ENCODE assay signal across 9 cellular contexts in genomic region chr5:139667730-139668063, GRCh38. TPM values are rescaled to one million over a fixed set of nuclear protein-coding genes. Genes with fewer than 3 reads are reported as not detected.
DNase-seq lines count a peak whose midpoint lies in the region; ATAC-seq, FAIRE-seq and TF ChIP-seq lines count a peak whose summit lies in the region.
"Had no signal": no experiment of that assay in that cellular context is flagged by ENCODE, and none has a peak within 500 bp of the region (broad histone marks: within the 10 kb centered on the region; RNA-seq: fewer than 3 reads in every experiment).

No MANE protein-coding gene starts in this region.

- peak overlapping the region; percentile 92 for H3K4me2 ChIP-seq in K562 (ENCODE audit: insufficient read depth, low read length)

- H4K20me1 ChIP-seq in K562 (replicated peaks; ENCODE audit: control insufficient read depth, insufficient read depth, low read length) = peaks cover 38% of the 10 kb centered on the region; the same call in 1 of the 2 replicates

- DNase-seq in AG08396 (ENCODE audit: low spot score) = peak; percentile 77
- no peak for DNase-seq in K562 (ENCODE audit: extremely low read depth in 1 of 4, low spot score in 3 of 4)
- no peak for DNase-seq in stimulated activated CD4-positive, alpha-beta T cell treated with anti-CD3 and anti-CD28 coated beads, Interleukin-1b, Interleukin-23, amount 100 ng/mL, for 48 hours

- H3K79me2 ChIP-seq in K562 (ENCODE audit: control insufficient read depth, insufficient read depth, low read length) = peaks cover 100% of the 10 kb centered on the region

- intact Hi-C loops in K562 (cut with micrococcal nuclease) = loop anchor here (2.0 kb wide), 1 partner anchor 23 kb away; no protein-coding TSS in a partner anchor

- CTCF ChIA-PET in K562 (lab: Yijun Ruan, JAX; ENCODE audit: low intra/inter-chr PET ratio) = no interaction called here

- POLR2A ChIA-PET in K562 (lab: Yijun Ruan, JAX) = interaction anchor here (0.6 to 5.0 kb wide), 8 partner anchors 8 to 476 kb away, joined by 3 to 33 read pairs (median 4); no protein-coding TSS in a partner anchor

- H3K4me1 ChIP-seq in HUES48 (ENCODE audit: control insufficient read depth, insufficient read depth, low read length) (peaks cover 48% of the 10 kb centered on the region), K562 (replicated peaks in 1 of 2; ENCODE audit: control insufficient read depth in 2 of 2, insufficient read depth in 2 of 2, low read length in 2 of 2) (peaks cover 78 to 89% of the 10 kb centered on the region in 2 experiments), muscle layer of colon (ENCODE audit: insufficient read depth, low read length) (peaks cover 41% of the 10 kb centered on the region)

- no peak for TF ChIP-seq POLR2A in K562 (conservative IDR thresholded peaks at IDR 0.05)

- 20% methylated on average over 5 of the region's 5 CpGs for WGBS in K562 (ENCODE audit: insufficient coverage, low coverage, missing lambda C conversion rate)

- no peak; the same call in 2 of the 3 replicates for ATAC-seq in K562
- ATAC-seq in HG03159 (IDR thresholded peaks at IDR 0.05; ENCODE audit: unreplicated experiment) = no peak
- no peak for ATAC-seq in GM21717 (IDR thresholded peaks at IDR 0.05; ENCODE audit: unreplicated experiment)
- ATAC-seq in HG02588 (IDR thresholded peaks at IDR 0.05; ENCODE audit: unreplicated experiment) = no peak

- TF ChIP-seq CTCF in K562 (IDR thresholded peaks at IDR 0.05 in 2 of 3, conservative IDR thresholded peaks at IDR 0.05 in 1 of 3; ENCODE audit: insufficient read depth in 2 of 3, low read depth in 1 of 3, low read length in 3 of 3) = no peak

- in situ Hi-C loops in K562 (cut with MboI) = no loop called here

- H3K36me3 ChIP-seq in HUES48 (ENCODE audit: control insufficient read depth, insufficient read depth, low read length) (no peaks in the 10 kb centered on the region; the same call in 1 of the 2 replicates), K562 (ENCODE audit: control insufficient read depth, insufficient read depth, low read length) (peaks cover 70% of the 10 kb centered on the region; the same call in 2 of the 3 replicates), muscle layer of colon (ENCODE audit: insufficient read depth, low read length) (no peaks in the 10 kb centered on the region)

- no peaks in the 10 kb centered on the region for H3K27me3 ChIP-seq in HUES48 (ENCODE audit: control insufficient read depth, insufficient read depth, low read length)
- H3K27me3 ChIP-seq in K562 (ENCODE audit: control insufficient read depth in 2 of 2, insufficient read depth in 2 of 2, low read length in 2 of 2) = no peaks in the 10 kb centered on the region
- no peaks in the 10 kb centered on the region for H3K27me3 ChIP-seq in muscle layer of colon (ENCODE audit: control insufficient read depth in 1 of 2, insufficient read depth in 2 of 2, low read length in 2 of 2)

- no peak for FAIRE-seq in K562 (lab: Jason Lieb, UNC)
- FAIRE-seq: islet of Langerhans had no signal

- BruUV-seq in K562 (replicated peaks; lab: Mats Ljungman, UMichigan) = no TSS peak

- no peak overlapping the region for H3K9ac ChIP-seq in HUES48 (ENCODE audit: low read depth, low read length)
- H3K9ac ChIP-seq in K562 (ENCODE audit: insufficient read depth in 1 of 2, low read depth in 2 of 2, low read length in 2 of 2) = peak overlapping the region; percentile 82 to 92; a peak in 3 of 4 replicates
- peak overlapping the region; percentile 82 for H3K9ac ChIP-seq in muscle layer of colon (ENCODE audit: low read length)

- TF ChIP-seq EP300 in K562 (IDR thresholded peaks at IDR 0.05; ENCODE audit: low read length) = no peak

- no peaks in the 10 kb centered on the region for H3K9me3 ChIP-seq in HUES48 (ENCODE audit: control insufficient read depth, insufficient read depth, low read length)
- no peaks in the 10 kb centered on the region for H3K9me3 ChIP-seq in K562 (replicated peaks; ENCODE audit: control insufficient read depth, insufficient read depth, low read depth, low read length)
- H3K9me3 ChIP-seq in muscle layer of colon (ENCODE audit: low read length) = no peaks in the 10 kb centered on the region

- H2AFZ ChIP-seq in K562 (ENCODE audit: low read depth, low read length) = no peak overlapping the region

- peak overlapping the region; percentile 58 for H3K27ac ChIP-seq in HUES48 (ENCODE audit: low read depth, low read length)
- peak overlapping the region; percentile 95 for H3K27ac ChIP-seq in K562 (ENCODE audit: extremely low read depth, low read depth, low read length)
- H3K27ac ChIP-seq in muscle layer of colon (ENCODE audit: low read depth, low read length) = peak overlapping the region; percentile 84

- H3K9me1 ChIP-seq in K562 (ENCODE audit: control insufficient read depth, insufficient read depth, low read length) = peaks cover 4% of the 10 kb centered on the region

- peak overlapping the region; percentile 6; the same call in 1 of the 2 replicates for H3K4me3 ChIP-seq in HUES48 (ENCODE audit: low read depth, low read length)
- H3K4me3 ChIP-seq in K562 = peak overlapping the region; percentile 39
- peak overlapping the region; percentile 25 to 68 for H3K4me3 ChIP-seq in muscle layer of colon (ENCODE audit: low read depth in 1 of 2, low read length in 2 of 2)

- no peak for TF ChIP-seq RAD21 in K562 (CRISPR knock-in tag; conservative IDR thresholded peaks at IDR 0.05 in 1 of 2, IDR thresholded peaks at IDR 0.05 in 1 of 2)

TF ChIP-seq in K562, 482 proteins besides CTCF, POLR2A, EP300 and RAD21:
- 0 out of 2 replicates have a peak, but pooled peaks have one; percentile 9 for TF ChIP-seq NR2C1 (IDR thresholded peaks at IDR 0.05)
- no peak for TF ChIP-seq NR2C1 (tag; IDR thresholded peaks at IDR 0.05)
- TF ChIP-seq HMGN3 (IDR thresholded peaks at IDR 0.05; ENCODE audit: borderline replicate concordance, extremely low read depth, insufficient read length, low read depth, low read length) = peak; percentile 7
- no peak for TF ChIP-seq ZNF696 (CRISPR knock-in tag; conservative IDR thresholded peaks at IDR 0.05)
- TF ChIP-seq CHCHD3 (CRISPR knock-in tag; IDR thresholded peaks at IDR 0.05) = no peak
- peak; percentile 53; the same call in 1 of the 2 replicates for TF ChIP-seq CBFA2T3 (IDR thresholded peaks at IDR 0.05)
- TF ChIP-seq, protein P1, sequence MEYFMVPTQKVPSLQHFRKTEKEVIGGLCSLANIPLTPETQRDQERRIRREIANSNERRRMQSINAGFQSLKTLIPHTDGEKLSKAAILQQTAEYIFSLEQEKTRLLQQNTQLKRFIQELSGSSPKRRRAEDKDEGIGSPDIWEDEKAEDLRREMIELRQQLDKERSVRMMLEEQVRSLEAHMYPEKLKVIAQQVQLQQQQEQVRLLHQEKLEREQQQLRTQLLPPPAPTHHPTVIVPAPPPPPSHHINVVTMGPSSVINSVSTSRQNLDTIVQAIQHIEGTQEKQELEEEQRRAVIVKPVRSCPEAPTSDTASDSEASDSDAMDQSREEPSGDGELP (CRISPR knock-in tag; IDR thresholded peaks at IDR 0.05; ENCODE audit: borderline replicate concordance) = peak; percentile 20; the same call in 1 of the 2 replicates
- TF ChIP-seq, protein P2, sequence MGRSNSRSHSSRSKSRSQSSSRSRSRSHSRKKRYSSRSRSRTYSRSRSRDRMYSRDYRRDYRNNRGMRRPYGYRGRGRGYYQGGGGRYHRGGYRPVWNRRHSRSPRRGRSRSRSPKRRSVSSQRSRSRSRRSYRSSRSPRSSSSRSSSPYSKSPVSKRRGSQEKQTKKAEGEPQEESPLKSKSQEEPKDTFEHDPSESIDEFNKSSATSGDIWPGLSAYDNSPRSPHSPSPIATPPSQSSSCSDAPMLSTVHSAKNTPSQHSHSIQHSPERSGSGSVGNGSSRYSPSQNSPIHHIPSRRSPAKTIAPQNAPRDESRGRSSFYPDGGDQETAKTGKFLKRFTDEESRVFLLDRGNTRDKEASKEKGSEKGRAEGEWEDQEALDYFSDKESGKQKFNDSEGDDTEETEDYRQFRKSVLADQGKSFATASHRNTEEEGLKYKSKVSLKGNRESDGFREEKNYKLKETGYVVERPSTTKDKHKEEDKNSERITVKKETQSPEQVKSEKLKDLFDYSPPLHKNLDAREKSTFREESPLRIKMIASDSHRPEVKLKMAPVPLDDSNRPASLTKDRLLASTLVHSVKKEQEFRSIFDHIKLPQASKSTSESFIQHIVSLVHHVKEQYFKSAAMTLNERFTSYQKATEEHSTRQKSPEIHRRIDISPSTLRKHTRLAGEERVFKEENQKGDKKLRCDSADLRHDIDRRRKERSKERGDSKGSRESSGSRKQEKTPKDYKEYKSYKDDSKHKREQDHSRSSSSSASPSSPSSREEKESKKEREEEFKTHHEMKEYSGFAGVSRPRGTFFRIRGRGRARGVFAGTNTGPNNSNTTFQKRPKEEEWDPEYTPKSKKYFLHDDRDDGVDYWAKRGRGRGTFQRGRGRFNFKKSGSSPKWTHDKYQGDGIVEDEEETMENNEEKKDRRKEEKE (IDR thresholded peaks at IDR 0.05; ENCODE audit: borderline replicate concordance in 1 of 2, control insufficient read depth in 1 of 2, low read depth in 2 of 2, low read length in 1 of 2) = no peak
- TF ChIP-seq SMARCB1 (IDR thresholded peaks at IDR 0.05; ENCODE audit: insufficient read length, low read depth) = no peak

RNA-seq across cellular contexts. Expression of gene CXXC5, which starts 19.5 kb away (rescaled TPM):
- 44.6 and 81.0 TPM in 2 replicates for total RNA-seq in K562 (2011; cell fraction: chromatin; rRNA removed; ENCODE audit: low replicate concordance)
- 52.9 TPM in 2 replicates for total RNA-seq in K562 (2011; cell fraction: nucleolus; rRNA removed)
- total RNA-seq in K562 (2011; cell fraction: nucleoplasm; rRNA removed) = 37.8 and 55.7 TPM in 2 replicates
- total RNA-seq in K562 (2014; rRNA removed) (121 and 123 TPM in 2 replicates), K562 (2014; rRNA removed; fragmentation: Illumina TruSeq; extraction: Trizol) (24.1 and 25.8 TPM in 2 replicates), K562 (2015; rRNA removed; fragmentation: Illumina TruSeq; extraction: Trizol) (40.6 and 45.1 TPM in 2 replicates), K562 (2021) (79.3 and 87.8 TPM in 2 replicates)
- polyA plus RNA-seq in K562 (2011; rRNA removed) (44.8 and 51.8 TPM in 2 replicates), K562 (2014; fragmentation: Illumina TruSeq; extraction: Trizol) (45.8 and 61.2 TPM in 2 replicates), K562 (2014; fragmentation: Nextera tagmentation; extraction: Ambion mirVana) (1 to 10 TPM; 1.9 to 4.6 TPM), K562 (2014; rRNA removed) (63.8 and 67.0 TPM in 2 replicates)
- 47.3 and 134 TPM in 2 replicates for polyA plus RNA-seq in K562 (2011; cell fraction: cytosol; rRNA removed)
- polyA plus RNA-seq in K562 (2011; cell fraction: nucleus; rRNA removed) = 34.3 and 47.7 TPM in 2 replicates
- polyA plus RNA-seq in K562 (2012) = 63.1 and 65.7 TPM in 2 replicates
- 27.1 and 39.4 TPM in 2 replicates for polyA minus RNA-seq in K562 (2011; rRNA and poly(A)+ RNA removed)
- polyA minus RNA-seq in K562 (2011; cell fraction: cytosol; rRNA and poly(A)+ RNA removed) = 47.5 and 54.4 TPM in 2 replicates
- polyA minus RNA-seq in K562 (2011; cell fraction: nucleus; rRNA and poly(A)+ RNA removed) = 29.4 and 36.8 TPM in 2 replicates
